Comparison of ENCODE assay signal across 8 cellular contexts in genomic region chr7:131219277-131220041, GRCh38.
DNase-seq lines count a peak whose midpoint lies in the region; ATAC-seq and TF ChIP-seq lines count a peak whose summit lies in the region.

No MANE protein-coding gene starts in this region.

- H3K36me3 ChIP-seq in breast epithelium, result no peaks in the 10 kb centered on the region

- H3K4me3 Mint-ChIP-seq in MCF 10A (ENCODE audit: unreplicated experiment) (no peak overlapping the region), memory B cell (peak overlapping the region; percentile 60)

- H3K9me3 ChIP-seq in breast epithelium, result no peaks in the 10 kb centered on the region

- H3K4me1 ChIP-seq in breast epithelium, result no peaks in the 10 kb centered on the region

- H3K4me3 ChIP-seq in breast epithelium, result no peak overlapping the region
- no peak overlapping the region for H3K4me3 ChIP-seq in cardiac fibroblast (replicated peaks in 1 of 2; ENCODE audit: low read depth in 2 of 2, low read length in 2 of 2)

- H3K9me3 Mint-ChIP-seq in MCF 10A (ENCODE audit: unreplicated experiment) (no peaks in the 10 kb centered on the region), memory B cell (no peaks in the 10 kb centered on the region)

- POLR2A ChIA-PET in MCF 10A (lab: Yijun Ruan, JAX), result interaction anchor here (1.4 kb wide), 1 partner anchor 110 kb away, joined by 3 read pairs; no protein-coding TSS in a partner anchor

- peak overlapping the region; percentile 10 to 86 for H3K27ac ChIP-seq in breast epithelium

- TF ChIP-seq CTCF in breast epithelium (IDR thresholded peaks at IDR 0.05), result no peak
- TF ChIP-seq CTCF in MCF 10A (IDR thresholded peaks at IDR 0.05; ENCODE audit: unreplicated experiment), result no peak
- TF ChIP-seq CTCF in cardiac fibroblast (IDR thresholded peaks at IDR 0.05; ENCODE audit: low read depth, low read length), result no peak

- H3K4me1 Mint-ChIP-seq in MCF 10A (ENCODE audit: insufficient read depth, unreplicated experiment), result no peaks in the 10 kb centered on the region
- peaks cover 22% of the 10 kb centered on the region for H3K4me1 Mint-ChIP-seq in memory B cell

- CTCF ChIA-PET in MCF 10A (lab: Yijun Ruan, JAX), result interaction anchor here (0.6 kb wide), 1 partner anchor 110 kb away, joined by 3 read pairs; no protein-coding TSS in a partner anchor

- DNase-seq in breast epithelium (ENCODE audit: low spot score in 2 of 2) (peak in 1 of 2 donors; percentile 29), MCF 10A (ENCODE audit: unreplicated experiment) (no peak), cardiac fibroblast (ENCODE audit: low read depth in 2 of 2) (peak; percentile 21 to 55), memory B cell (ENCODE audit: low spot score in 2 of 2) (no peak), SW 1271 (lab: John Stamatoyannopoulos, UW) (no peak), NCI-H2171 treated with DMSO at 0.1 percent for 48 hours (lab: John Stamatoyannopoulos, UW) (no peak), islet precursor cell (no peak)

- TF ChIP-seq POLR2A in breast epithelium (IDR thresholded peaks at IDR 0.05), result no peak

- no peaks in the 10 kb centered on the region for H3K36me3 Mint-ChIP-seq in MCF 10A (ENCODE audit: insufficient read depth, unreplicated experiment)
- no peaks in the 10 kb centered on the region for H3K36me3 Mint-ChIP-seq in memory B cell

- H3K27me3 ChIP-seq in breast epithelium, result no peaks in the 10 kb centered on the region

- H3K27ac Mint-ChIP-seq in MCF 10A (ENCODE audit: low read depth, unreplicated experiment) (no peak overlapping the region), memory B cell (peak overlapping the region; percentile 72)

- intact Hi-C loops in breast epithelium (cut with DNase I; ENCODE audit: low total_unique reads), result no loop called here
- intact Hi-C loops in MCF 10A (cut with micrococcal nuclease), result no loop called here

- BruUV-seq in MCF 10A (replicated peaks; lab: Mats Ljungman, UMichigan), result no TSS peak

- ATAC-seq in memory B cell (ENCODE audit: low read depth), result peak; percentile 74
- ATAC-seq in GM19467 (IDR thresholded peaks at IDR 0.05; ENCODE audit: unreplicated experiment), result no peak

- H3K27me3 Mint-ChIP-seq in MCF 10A (ENCODE audit: insufficient read depth, unreplicated experiment) (no peaks in the 10 kb centered on the region), memory B cell (no peaks in the 10 kb centered on the region)

Comparison
In these comparisons a context has a peak if more than half of its experiments do, and no peak if none do; other contexts are left out.
1. DNase-seq: peak in cardiac fibroblast (2 of 2); none in MCF 10A (single experiment), memory B cell (0 of 2), SW 1271 (0 of 2), NCI-H2171 treated with DMSO at 0.1 percent for 48 hours (single experiment) and islet precursor cell (single experiment).